8 cellular contexts compared by ENCODE assay signal in genomic region chr9:1047605-1048235, GRCh38. TPM values are rescaled to one million over a fixed set of nuclear protein-coding genes. Genes with fewer than 3 reads are reported as not detected.
A peak's percentile ranks its signal among the peaks of the same experiment; 100 is the strongest.
DNase-seq lines count a peak whose midpoint lies in the region; ATAC-seq and TF ChIP-seq lines count a peak whose summit lies in the region.

No MANE protein-coding gene starts in this region.

- peaks cover 0 to 3% (median 0%) of the 10 kb centered on the region in 3 experiments; a peak in 2 of 7 replicates for H3K36me3 Mint-ChIP-seq in H9 (ENCODE audit: insufficient read depth in 1 of 3, low read depth in 3 of 3)

- H2BK12ac ChIP-seq in H9 (ENCODE audit: insufficient read length, low read depth, low read length) = no peak overlapping the region

- no peaks in the 10 kb centered on the region for H4K20me1 ChIP-seq in H9 (ENCODE audit: control insufficient read depth, insufficient read depth, insufficient read length)

- no peak overlapping the region for H3K27ac Mint-ChIP-seq in H9

- no peak overlapping the region for H3K56ac ChIP-seq in H9 (ENCODE audit: insufficient read length, low read depth, low read length)

- H3K27me3 ChIP-seq in H9 (ENCODE audit: insufficient read depth, low read length) = peaks cover 80% of the 10 kb centered on the region

- H3K23me2 ChIP-seq in H9 (ENCODE audit: insufficient read length, low read depth, low read length, poor library complexity, severe bottlenecking) = peaks cover 1% of the 10 kb centered on the region

- ATAC-seq in stimulated activated naive CD8-positive, alpha-beta T cell treated with anti-CD3 and anti-CD28 coated beads, Interleukin-15, Interleukin-2, amounts not matched to agents 100 U/mL and 50 U/mL, for 24 hours = no peak
- ATAC-seq in HG03378 (IDR thresholded peaks at IDR 0.05; ENCODE audit: unreplicated experiment) (no peak), GM19328 (IDR thresholded peaks at IDR 0.05; ENCODE audit: unreplicated experiment) (no peak), GM21825 (IDR thresholded peaks at IDR 0.05; ENCODE audit: unreplicated experiment) (no peak)

- H3K4me1 ChIP-seq in H9 (ENCODE audit: insufficient read depth, low read length) = no peaks in the 10 kb centered on the region

- peak overlapping the region; percentile 30 for H3K18ac ChIP-seq in H9 (ENCODE audit: insufficient read length, low read depth, low read length)

- no CpG with 5 or more reads among the region's 23 CpGs for WGBS in H9 (ENCODE audit: extremely low coverage, insufficient read length, low lambda C conversion rate)

- H3K9me3 ChIP-seq in H9 (ENCODE audit: control insufficient read depth, low read depth, low read length) = no peaks in the 10 kb centered on the region
- peaks cover 2% of the 10 kb centered on the region for H3K9me3 ChIP-seq in iPS-18c (ENCODE audit: control insufficient read depth, insufficient read depth, low read length)

- DNase-seq in H9 = no peak
- peak; percentile 17 for DNase-seq in stimulated activated naive CD8-positive, alpha-beta T cell treated with anti-CD3 and anti-CD28 coated beads, Interleukin-15, Interleukin-2, amounts not matched to agents 100 U/mL and 50 U/mL, for 24 hours
- no peak for DNase-seq in NCI-H1092 treated with DMSO at 0.1 percent for 48 hours (lab: John Stamatoyannopoulos, UW)

- H3K79me2 ChIP-seq in H9 (ENCODE audit: insufficient read depth, low read length) = no peaks in the 10 kb centered on the region

- peak overlapping the region; percentile 60 for H3K4me3 ChIP-seq in WI38 (ENCODE audit: low read depth, low read length)
- 0 out of 2 replicates have a peak overlapping the region, but pooled peaks have one; percentile 3 for H3K4me3 ChIP-seq in iPS-18c (ENCODE audit: insufficient read depth, low read depth, low read length)

- no peak overlapping the region for H3K9ac ChIP-seq in H9 (ENCODE audit: extremely low read depth, insufficient read length, low read length)

- peaks cover 9 to 32% of the 10 kb centered on the region in 2 experiments for H3K9me3 Mint-ChIP-seq in H9

- no peak overlapping the region for H4K8ac ChIP-seq in H9 (replicated peaks; ENCODE audit: insufficient read length, low read depth, low read length)

- H3K4me1 Mint-ChIP-seq in H9 = peaks cover 16 to 56% of the 10 kb centered on the region in 2 experiments

- H2BK5ac ChIP-seq in H9 (ENCODE audit: insufficient read length, low read length) = no peak overlapping the region

- H2AFZ ChIP-seq in H9 (ENCODE audit: low read length) = no peak overlapping the region

- H3K4me3 Mint-ChIP-seq in H9 = peak overlapping the region in 1 of 2 experiments; percentile 66; a peak in 3 of 5 replicates

- no peak overlapping the region for H3K4ac ChIP-seq in H9 (ENCODE audit: low read depth, low read length)

- H2BK15ac ChIP-seq in H9 (ENCODE audit: low read depth, low read length) = no peak overlapping the region

- no peak overlapping the region for H2BK120ac ChIP-seq in H9 (ENCODE audit: low read depth, low read length, poor library complexity, severe bottlenecking)

- no peaks in the 10 kb centered on the region for H3K79me1 ChIP-seq in H9 (ENCODE audit: insufficient read depth, low read depth, low read length, poor library complexity, severe bottlenecking)

- no peak overlapping the region for H2AK5ac ChIP-seq in H9 (ENCODE audit: insufficient read length, low read length)

- no peak overlapping the region for H2BK20ac ChIP-seq in H9 (ENCODE audit: low read depth, low read length, poor library complexity, severe bottlenecking)

- no peak overlapping the region for H3K27ac ChIP-seq in H9 (ENCODE audit: insufficient read length, low read depth, low read length)

- H3K4me2 ChIP-seq in H9 (ENCODE audit: insufficient read depth, insufficient read length, low read length) = peak overlapping the region; percentile 52

- no peak overlapping the region for H3K14ac ChIP-seq in H9 (ENCODE audit: insufficient read depth, low read length)

- H3K23ac ChIP-seq in H9 (ENCODE audit: insufficient read length, low read depth, low read length) = no peak overlapping the region

- no peak for TF ChIP-seq CTCF in H9 (conservative IDR thresholded peaks at IDR 0.05)
- no peak for TF ChIP-seq CTCF in WI38 (IDR thresholded peaks at IDR 0.05; ENCODE audit: low read depth, low read length)

- H4K91ac ChIP-seq in H9 (ENCODE audit: insufficient read length, low read depth, low read length) = no peak overlapping the region

- H4K5ac ChIP-seq in H9 (ENCODE audit: insufficient read length, low read depth, low read length) = no peak overlapping the region

- H3T11ph ChIP-seq in H9 (ENCODE audit: low read length) = no peak overlapping the region

- H3K27me3 Mint-ChIP-seq in H9 (ENCODE audit: low read depth) = peaks cover 98% of the 10 kb centered on the region

RNA-seq across cellular contexts. Expression of gene DMRT2, which starts 2.4 kb away (rescaled TPM):
- not detected in 2 replicates for total RNA-seq in H9 (2021)
